Comparison of ENCODE assay signal across 8 cellular contexts in the genomic region with DNA sequence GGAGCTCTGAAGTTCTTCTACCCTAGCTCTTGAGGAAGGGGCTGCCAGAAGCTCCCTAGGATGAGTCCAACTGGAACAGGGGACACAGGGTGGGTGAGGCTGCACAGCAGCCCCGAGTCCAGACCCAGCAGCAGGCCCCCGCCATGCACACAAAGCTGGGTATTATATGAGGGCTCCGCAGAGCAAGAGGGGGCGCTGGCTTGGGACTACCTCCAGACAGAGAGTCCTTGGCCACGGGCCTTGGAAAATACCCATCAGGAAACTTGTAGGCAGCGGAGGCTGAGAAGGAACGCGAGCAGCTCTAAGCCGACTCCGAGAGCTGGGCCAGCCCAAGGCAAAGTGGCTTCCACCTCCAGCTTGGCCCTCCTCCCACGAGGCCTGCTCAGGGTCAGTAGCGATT.
"Had no signal": no experiment of that assay in that cellular context is flagged by ENCODE, and none has a peak within 500 bp of the region (broad histone marks: within the 10 kb centered on the region; RNA-seq: fewer than 3 reads in every experiment).

No MANE protein-coding gene starts in this region.

- DNase-seq: GDM1, GF-D8 had no signal

- FAIRE-seq: G401.6, GM12878, GM12891, GM12892, GM18507, GM19239 had no signal

- H3K4me3 ChIP-seq: GM12878 had no signal

- ATAC-seq: GM12878 had no signal
